In genomic region chr13:93249259-93249917, GRCh38 we compare ENCODE assay signal across 1 cellular context.
TF ChIP-seq lines count a peak whose summit lies in the region.

No MANE protein-coding gene starts in this region.

TF ChIP-seq in HepG2, 621 proteins besides CTCF, POLR2A, EP300 and RAD21 (continued from another document):
- no peak for TF ChIP-seq AKNA (CRISPR knock-in tag; IDR thresholded peaks at IDR 0.05; ENCODE audit: borderline replicate concordance)
- no peak for TF ChIP-seq ZBTB43 (CRISPR knock-in tag; conservative IDR thresholded peaks at IDR 0.05)
- no peak for TF ChIP-seq GABPA (IDR thresholded peaks at IDR 0.05; ENCODE audit: low read depth, low read length)
- 0 out of 2 replicates have a peak, but pooled peaks have one; percentile 10 for TF ChIP-seq GABPA (CRISPR knock-in tag; IDR thresholded peaks at IDR 0.05; ENCODE audit: low read depth)
- no peak for TF ChIP-seq ZNF572 (CRISPR knock-in tag; IDR thresholded peaks at IDR 0.05)
- no peak; the same call in 1 of the 2 replicates for TF ChIP-seq KAT7 (CRISPR knock-in tag; IDR thresholded peaks at IDR 0.05; ENCODE audit: borderline replicate concordance)
- TF ChIP-seq ZNF574 (CRISPR knock-in tag; IDR thresholded peaks at IDR 0.05): no peak
- TF ChIP-seq TAF1 (CRISPR knock-in tag; IDR thresholded peaks at IDR 0.05): no peak; the same call in 1 of the 2 replicates
- no peak for TF ChIP-seq MAX (IDR thresholded peaks at IDR 0.05)
- no peak for TF ChIP-seq NR2F1 (CRISPR knock-in tag; IDR thresholded peaks at IDR 0.05)
- no peak for TF ChIP-seq ZIK1 (CRISPR knock-in tag; IDR thresholded peaks at IDR 0.05; ENCODE audit: borderline replicate concordance, low read depth)
- 0 out of 2 replicates have a peak, but pooled peaks have one; percentile 15 for TF ChIP-seq SAP130 (CRISPR knock-in tag; IDR thresholded peaks at IDR 0.05; ENCODE audit: low read depth)
- no peak for TF ChIP-seq ZNF646 (CRISPR knock-in tag; IDR thresholded peaks at IDR 0.05)
